Comparison of ENCODE assay signal across 1 cellular context in the genomic region with DNA sequence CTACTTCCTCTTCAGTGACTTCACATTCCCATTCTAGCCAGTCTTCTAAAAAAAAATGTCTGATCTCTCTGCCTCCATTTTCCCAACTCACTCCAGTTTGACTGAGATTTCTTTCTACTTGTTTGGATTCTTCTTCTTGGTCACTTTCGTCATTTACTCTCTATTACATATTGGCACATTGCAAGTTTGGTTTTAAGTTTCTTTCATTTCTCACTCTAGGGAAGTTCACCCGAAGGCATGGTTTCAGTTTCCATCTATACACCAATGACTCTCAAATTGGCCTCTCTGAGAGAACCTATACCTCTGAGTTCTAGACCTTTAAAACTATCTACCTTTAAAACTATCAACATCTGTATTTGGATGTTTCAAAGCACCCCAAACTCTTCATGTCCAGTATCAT.
TF ChIP-seq lines count a peak whose summit lies in the region.

No MANE protein-coding gene starts in this region.

TF ChIP-seq in GM12878, 131 proteins besides CTCF, POLR2A, EP300 and RAD21 (continued from another document):
- TF ChIP-seq, protein P1, sequence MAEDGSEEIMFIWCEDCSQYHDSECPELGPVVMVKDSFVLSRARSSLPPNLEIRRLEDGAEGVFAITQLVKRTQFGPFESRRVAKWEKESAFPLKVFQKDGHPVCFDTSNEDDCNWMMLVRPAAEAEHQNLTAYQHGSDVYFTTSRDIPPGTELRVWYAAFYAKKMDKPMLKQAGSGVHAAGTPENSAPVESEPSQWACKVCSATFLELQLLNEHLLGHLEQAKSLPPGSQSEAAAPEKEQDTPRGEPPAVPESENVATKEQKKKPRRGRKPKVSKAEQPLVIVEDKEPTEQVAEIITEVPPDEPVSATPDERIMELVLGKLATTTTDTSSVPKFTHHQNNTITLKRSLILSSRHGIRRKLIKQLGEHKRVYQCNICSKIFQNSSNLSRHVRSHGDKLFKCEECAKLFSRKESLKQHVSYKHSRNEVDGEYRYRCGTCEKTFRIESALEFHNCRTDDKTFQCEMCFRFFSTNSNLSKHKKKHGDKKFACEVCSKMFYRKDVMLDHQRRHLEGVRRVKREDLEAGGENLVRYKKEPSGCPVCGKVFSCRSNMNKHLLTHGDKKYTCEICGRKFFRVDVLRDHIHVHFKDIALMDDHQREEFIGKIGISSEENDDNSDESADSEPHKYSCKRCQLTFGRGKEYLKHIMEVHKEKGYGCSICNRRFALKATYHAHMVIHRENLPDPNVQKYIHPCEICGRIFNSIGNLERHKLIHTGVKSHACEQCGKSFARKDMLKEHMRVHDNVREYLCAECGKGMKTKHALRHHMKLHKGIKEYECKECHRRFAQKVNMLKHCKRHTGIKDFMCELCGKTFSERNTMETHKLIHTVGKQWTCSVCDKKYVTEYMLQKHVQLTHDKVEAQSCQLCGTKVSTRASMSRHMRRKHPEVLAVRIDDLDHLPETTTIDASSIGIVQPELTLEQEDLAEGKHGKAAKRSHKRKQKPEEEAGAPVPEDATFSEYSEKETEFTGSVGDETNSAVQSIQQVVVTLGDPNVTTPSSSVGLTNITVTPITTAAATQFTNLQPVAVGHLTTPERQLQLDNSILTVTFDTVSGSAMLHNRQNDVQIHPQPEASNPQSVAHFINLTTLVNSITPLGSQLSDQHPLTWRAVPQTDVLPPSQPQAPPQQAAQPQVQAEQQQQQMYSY (CRISPR knock-in tag; IDR thresholded peaks at IDR 0.05), result no peak
- TF ChIP-seq CBFB (IDR thresholded peaks at IDR 0.05; ENCODE audit: low read depth) (no peak), JUNB (IDR thresholded peaks at IDR 0.05) (peak; percentile 15; the same call in 1 of the 2 replicates), PAX8 (IDR thresholded peaks at IDR 0.05) (no peak), MXI1 (IDR thresholded peaks at IDR 0.05; ENCODE audit: low read depth, low read length) (peak; percentile 46; the same call in 1 of the 2 replicates), MTA2 (IDR thresholded peaks at IDR 0.05; ENCODE audit: low read depth) (0 out of 2 replicates have a peak, but pooled peaks have one; percentile 42), IKZF2 (IDR thresholded peaks at IDR 0.05) (peak; percentile 63 to 66; a peak in 2 of 4 replicates), NBN (IDR thresholded peaks at IDR 0.05) (0 out of 2 replicates have a peak, but pooled peaks have one; percentile 55), BHLHE40 (IDR thresholded peaks at IDR 0.05; ENCODE audit: borderline replicate concordance in 1 of 2, low read depth in 2 of 2, low read length in 1 of 2) (no peak), ATF7 (IDR thresholded peaks at IDR 0.05; ENCODE audit: low read depth) (peak; percentile 38; the same call in 1 of the 2 replicates), SIN3A (IDR thresholded peaks at IDR 0.05; ENCODE audit: low read depth, low read length) (no peak)
- TF ChIP-seq, protein P2, sequence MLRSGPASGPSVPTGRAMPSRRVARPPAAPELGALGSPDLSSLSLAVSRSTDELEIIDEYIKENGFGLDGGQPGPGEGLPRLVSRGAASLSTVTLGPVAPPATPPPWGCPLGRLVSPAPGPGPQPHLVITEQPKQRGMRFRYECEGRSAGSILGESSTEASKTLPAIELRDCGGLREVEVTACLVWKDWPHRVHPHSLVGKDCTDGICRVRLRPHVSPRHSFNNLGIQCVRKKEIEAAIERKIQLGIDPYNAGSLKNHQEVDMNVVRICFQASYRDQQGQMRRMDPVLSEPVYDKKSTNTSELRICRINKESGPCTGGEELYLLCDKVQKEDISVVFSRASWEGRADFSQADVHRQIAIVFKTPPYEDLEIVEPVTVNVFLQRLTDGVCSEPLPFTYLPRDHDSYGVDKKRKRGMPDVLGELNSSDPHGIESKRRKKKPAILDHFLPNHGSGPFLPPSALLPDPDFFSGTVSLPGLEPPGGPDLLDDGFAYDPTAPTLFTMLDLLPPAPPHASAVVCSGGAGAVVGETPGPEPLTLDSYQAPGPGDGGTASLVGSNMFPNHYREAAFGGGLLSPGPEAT (IDR thresholded peaks at IDR 0.05; ENCODE audit: low read depth), result peak; percentile 42; the same call in 1 of the 2 replicates
- TF ChIP-seq, protein P3, sequence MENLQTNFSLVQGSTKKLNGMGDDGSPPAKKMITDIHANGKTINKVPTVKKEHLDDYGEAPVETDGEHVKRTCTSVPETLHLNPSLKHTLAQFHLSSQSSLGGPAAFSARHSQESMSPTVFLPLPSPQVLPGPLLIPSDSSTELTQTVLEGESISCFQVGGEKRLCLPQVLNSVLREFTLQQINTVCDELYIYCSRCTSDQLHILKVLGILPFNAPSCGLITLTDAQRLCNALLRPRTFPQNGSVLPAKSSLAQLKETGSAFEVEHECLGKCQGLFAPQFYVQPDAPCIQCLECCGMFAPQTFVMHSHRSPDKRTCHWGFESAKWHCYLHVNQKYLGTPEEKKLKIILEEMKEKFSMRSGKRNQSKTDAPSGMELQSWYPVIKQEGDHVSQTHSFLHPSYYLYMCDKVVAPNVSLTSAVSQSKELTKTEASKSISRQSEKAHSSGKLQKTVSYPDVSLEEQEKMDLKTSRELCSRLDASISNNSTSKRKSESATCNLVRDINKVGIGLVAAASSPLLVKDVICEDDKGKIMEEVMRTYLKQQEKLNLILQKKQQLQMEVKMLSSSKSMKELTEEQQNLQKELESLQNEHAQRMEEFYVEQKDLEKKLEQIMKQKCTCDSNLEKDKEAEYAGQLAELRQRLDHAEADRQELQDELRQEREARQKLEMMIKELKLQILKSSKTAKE (IDR thresholded peaks at IDR 0.05; ENCODE audit: low read depth, poor library complexity, severe bottlenecking), result peak; percentile 33
